ENCODE assay signal across 27 cellular contexts in the genomic region with DNA sequence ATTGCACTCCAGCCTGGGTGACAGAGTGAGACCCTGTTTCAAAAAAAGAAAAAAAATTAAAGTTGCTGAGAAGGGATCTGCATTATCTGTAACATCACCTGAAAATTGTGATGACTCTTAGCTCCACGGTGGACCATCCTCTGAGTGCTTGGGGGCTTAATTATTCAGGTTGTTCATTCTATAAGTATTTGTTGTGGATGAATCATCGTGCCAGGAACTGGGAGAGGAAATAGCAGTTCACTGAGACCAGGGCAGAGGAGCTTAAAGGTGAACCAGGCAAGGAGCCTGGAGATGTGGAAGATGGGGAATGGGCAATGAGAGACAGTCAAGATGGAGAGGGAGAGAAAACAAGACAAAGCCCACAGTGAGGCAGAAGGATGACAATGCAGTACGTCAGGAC. TPM values are rescaled to one million over a fixed set of nuclear protein-coding genes. Genes with fewer than 3 reads are reported as not detected.
"Had no signal": no experiment of that assay in that cellular context is flagged by ENCODE, and none has a peak within 500 bp of the region (broad histone marks: within the 10 kb centered on the region; RNA-seq: fewer than 3 reads in every experiment).

No MANE protein-coding gene starts in this region.

- H3K27ac ChIP-seq: adrenal gland, gastroesophageal sphincter, hepatocyte, neural progenitor cell, spleen, testis, transverse colon, uterus, VCaP had no signal

- H3K9me3 ChIP-seq: adrenal gland, gastroesophageal sphincter, spleen, testis, transverse colon, uterus had no signal

- H3K79me2 ChIP-seq: hepatocyte had no signal

- H3K27me3 ChIP-seq: adrenal gland, hepatocyte, testis, uterus had no signal

- FAIRE-seq: kidney, TTC549 had no signal

- H3K4me3 ChIP-seq: adrenal gland, gastroesophageal sphincter, hepatocyte, neural progenitor cell, spleen, testis, transverse colon, uterus had no signal

- H2AFZ ChIP-seq: hepatocyte, neural progenitor cell had no signal

- H3K36me3 Mint-ChIP-seq: activated naive CD8-positive, alpha-beta T cell treated with anti-CD3 and anti-CD28 coated beads for 36 hours; brain; natural killer cell; neural progenitor cell had no signal

- H3K4me1 ChIP-seq: adrenal gland, gastroesophageal sphincter, neural progenitor cell, spleen, testis, transverse colon, uterus had no signal

- H3K9ac ChIP-seq: neural progenitor cell had no signal

- H3K4me1 Mint-ChIP-seq: activated naive CD8-positive, alpha-beta T cell treated with anti-CD3 and anti-CD28 coated beads for 36 hours; brain; natural killer cell; neural progenitor cell had no signal

- DNase-seq: activated CD4-positive, alpha-beta T cell treated with anti-CD3 and anti-CD28 coated beads for 4 hours; activated CD4-positive, alpha-beta T cell treated with anti-CD3 and anti-CD28 coated beads, Interleukin-2, amount 50 U/mL, for 4 hours; activated effector memory CD4-positive, alpha-beta T cell treated with Interleukin-2 at 50 U/mL for 16 hours; activated naive CD4-positive, alpha-beta T cell treated with anti-CD3 and anti-CD28 coated beads for 36 hours; activated naive CD8-positive, alpha-beta T cell treated with anti-CD3 and anti-CD28 coated beads for 36 hours; activated T-cell treated with anti-CD3 and anti-CD28 coated beads for 4 hours; adrenal gland; aorta; cortex of kidney; effector memory CD8-positive, alpha-beta T cell; erythroblast; kidney; natural killer cell; right cardiac atrium; spleen; stimulated activated naive CD4-positive, alpha-beta T cell treated with Interleukin-2 at 50 U/mL for 16 hours; T-helper 9 cell; testis; transverse colon; uterus had no signal

- H3K4me3 Mint-ChIP-seq: activated naive CD4-positive, alpha-beta T cell treated with anti-CD3 and anti-CD28 coated beads for 36 hours; activated naive CD8-positive, alpha-beta T cell treated with anti-CD3 and anti-CD28 coated beads for 36 hours; brain; effector memory CD8-positive, alpha-beta T cell; natural killer cell; neural progenitor cell had no signal

- H3K9me3 Mint-ChIP-seq: activated naive CD4-positive, alpha-beta T cell treated with anti-CD3 and anti-CD28 coated beads for 36 hours; activated naive CD8-positive, alpha-beta T cell treated with anti-CD3 and anti-CD28 coated beads for 36 hours; effector memory CD8-positive, alpha-beta T cell; natural killer cell; neural progenitor cell had no signal

- H3K36me3 ChIP-seq: adrenal gland, gastroesophageal sphincter, neural progenitor cell, spleen, transverse colon, uterus had no signal

- H3K27ac Mint-ChIP-seq: activated naive CD4-positive, alpha-beta T cell treated with anti-CD3 and anti-CD28 coated beads for 36 hours; activated naive CD8-positive, alpha-beta T cell treated with anti-CD3 and anti-CD28 coated beads for 36 hours; brain; effector memory CD8-positive, alpha-beta T cell; natural killer cell; neural progenitor cell had no signal

- H3K4me2 ChIP-seq: hepatocyte, neural progenitor cell had no signal

- ATAC-seq: effector memory CD8-positive, alpha-beta T cell; gastroesophageal sphincter; natural killer cell; right cardiac atrium had no signal

RNA-seq across cellular contexts. Expression of gene GSC, which starts 25.5 kb away (rescaled TPM):
- total RNA-seq: activated naive CD4-positive, alpha-beta T cell treated with anti-CD3 and anti-CD28 coated beads for 36 hours; activated naive CD8-positive, alpha-beta T cell treated with anti-CD3 and anti-CD28 coated beads for 36 hours; cerebellum; kidney; right cardiac atrium; spleen had no signal
